ENCODE assay signal across 17 cellular contexts in genomic region chr6:142374090-142374783, GRCh38.
DNase-seq lines count a peak whose midpoint lies in the region; ATAC-seq, FAIRE-seq and TF ChIP-seq lines count a peak whose summit lies in the region.
"Had no signal": no experiment of that assay in that cellular context is flagged by ENCODE, and none has a peak within 500 bp of the region (broad histone marks: within the 10 kb centered on the region; RNA-seq: fewer than 3 reads in every experiment).

No MANE protein-coding gene starts in this region.

- intact Hi-C loops in mammary epithelial cell (cut with micrococcal nuclease) (no loop called here), breast epithelium (cut with DNase I; ENCODE audit: low total_unique reads) (no loop called here)

- H3K4me3 ChIP-seq in mammary epithelial cell (replicated peaks in 1 of 3; ENCODE audit: insufficient read depth in 1 of 3, low read depth in 2 of 3, low read length in 3 of 3) (no peak overlapping the region), breast epithelium (no peak overlapping the region), SJSA1 (no peak overlapping the region), keratinocyte (ENCODE audit: control insufficient read depth in 2 of 3, extremely low read depth in 1 of 3, insufficient read depth in 2 of 3, low read depth in 1 of 3, low read length in 3 of 3) (no peak overlapping the region), smooth muscle cell (no peak overlapping the region)
- H3K4me3 ChIP-seq: lower lobe of right lung, tibial artery had no signal

- TF ChIP-seq CTCF in mammary epithelial cell (conservative IDR thresholded peaks at IDR 0.05 in 1 of 2, IDR thresholded peaks at IDR 0.05 in 1 of 2; ENCODE audit: extremely low read depth in 1 of 2, insufficient read depth in 1 of 2, low read depth in 1 of 2, low read length in 2 of 2) (no peak), breast epithelium (IDR thresholded peaks at IDR 0.05) (no peak), keratinocyte (optimal IDR thresholded peaks at IDR 0.05 in 1 of 3, IDR thresholded peaks at IDR 0.05 in 1 of 3, conservative IDR thresholded peaks at IDR 0.05 in 1 of 3; ENCODE audit: extremely low read depth in 1 of 3, insufficient read depth in 2 of 3, low read length in 3 of 3) (no peak), smooth muscle cell (IDR thresholded peaks at IDR 0.05; ENCODE audit: borderline replicate concordance, insufficient read depth, poor library complexity, severe bottlenecking) (no peak)

- no peak overlapping the region for H3K4me2 ChIP-seq in mammary epithelial cell (ENCODE audit: insufficient read depth, low read depth, low read length)
- H3K4me2 ChIP-seq in keratinocyte (ENCODE audit: control insufficient read depth, extremely low read depth, insufficient read depth, low read depth, low read length) = peak overlapping the region; percentile 14
- no peak overlapping the region for H3K4me2 ChIP-seq in smooth muscle cell

- H3K27ac ChIP-seq in mammary epithelial cell (ENCODE audit: insufficient read depth, low read depth, low read length) (peak overlapping the region; percentile 62), breast epithelium (no peak overlapping the region), SJSA1 (peak overlapping the region; percentile 95), keratinocyte (ENCODE audit: control insufficient read depth, insufficient read depth, low read length) (peak overlapping the region; percentile 55), smooth muscle cell (ENCODE audit: low read depth) (peak overlapping the region; percentile 89)
- H3K27ac ChIP-seq: lower lobe of right lung, tibial artery had no signal

- H3K36me3 ChIP-seq in mammary epithelial cell (ENCODE audit: insufficient read depth, low read length) = no peaks in the 10 kb centered on the region
- H3K36me3 ChIP-seq in breast epithelium = no peaks in the 10 kb centered on the region
- H3K36me3 ChIP-seq in SJSA1 = no peaks in the 10 kb centered on the region; the same call in 1 of the 2 replicates
- H3K36me3 ChIP-seq in keratinocyte (ENCODE audit: control insufficient read depth in 2 of 2, extremely low read depth in 1 of 2, insufficient read depth in 2 of 2, low read length in 2 of 2) = no peaks in the 10 kb centered on the region
- no peaks in the 10 kb centered on the region for H3K36me3 ChIP-seq in smooth muscle cell (ENCODE audit: low read depth)
- H3K36me3 ChIP-seq: lower lobe of right lung, tibial artery had no signal

- peaks cover 16% of the 10 kb centered on the region for H3F3A ChIP-seq in smooth muscle cell (ENCODE audit: low read depth)

- WGBS in mammary epithelial cell (ENCODE audit: low coverage, missing lambda C conversion rate) = 100% methylated on average over 4 of the region's 4 CpGs
- WGBS in smooth muscle cell (ENCODE audit: low lambda C conversion rate) = 51% methylated on average over 4 of the region's 4 CpGs

- H3K9me3 ChIP-seq in mammary epithelial cell (replicated peaks; ENCODE audit: insufficient read depth, low read length) = no peaks in the 10 kb centered on the region
- no peaks in the 10 kb centered on the region for H3K9me3 ChIP-seq in breast epithelium
- H3K9me3 ChIP-seq in SJSA1 (replicated peaks) = no peaks in the 10 kb centered on the region
- no peaks in the 10 kb centered on the region for H3K9me3 ChIP-seq in keratinocyte (ENCODE audit: control insufficient read depth, low read depth, low read length)
- H3K9me3 ChIP-seq in smooth muscle cell (replicated peaks; ENCODE audit: low read depth) = no peaks in the 10 kb centered on the region
- H3K9me3 ChIP-seq: lower lobe of right lung, tibial artery had no signal

- no TSS peak for BruUV-seq in mammary epithelial cell (replicated peaks; lab: Mats Ljungman, UMichigan)

- CTCF ChIA-PET in mammary epithelial cell (lab: Charles Lee; ENCODE audit: low non-redundant PET) = no interaction called here

- H4K20me1 ChIP-seq in mammary epithelial cell (ENCODE audit: insufficient read depth, low read length) = no peaks in the 10 kb centered on the region
- no peaks in the 10 kb centered on the region for H4K20me1 ChIP-seq in keratinocyte (ENCODE audit: control insufficient read depth, extremely low read depth, insufficient read depth, low read length)
- no peaks in the 10 kb centered on the region for H4K20me1 ChIP-seq in smooth muscle cell (ENCODE audit: low read depth)

- H3K27me3 ChIP-seq in mammary epithelial cell (ENCODE audit: insufficient read depth, low read length) (no peaks in the 10 kb centered on the region), breast epithelium (no peaks in the 10 kb centered on the region), SJSA1 (replicated peaks) (no peaks in the 10 kb centered on the region), keratinocyte (ENCODE audit: control insufficient read depth, extremely low read depth, insufficient read depth, low read length) (no peaks in the 10 kb centered on the region), smooth muscle cell (ENCODE audit: low read depth) (no peaks in the 10 kb centered on the region)
- H3K27me3 ChIP-seq: tibial artery had no signal

- dilution Hi-C loops in mammary epithelial cell (cut with HindIII; ENCODE audit: low sequenced_read_pairs) = no loop called here
- dilution Hi-C loops in keratinocyte (cut with MboI; ENCODE audit: extremely low pct_ligation_motif_present, low sequenced_read_pairs) = no loop called here

- FAIRE-seq in keratinocyte (lab: Jason Lieb, UNC) = no peak
- FAIRE-seq: colon had no signal

- in situ Hi-C loops in mammary epithelial cell (cut with MboI; ENCODE audit: low sequenced_read_pairs in 2 of 2) = no loop called here

- H3K4me1 ChIP-seq in mammary epithelial cell (ENCODE audit: insufficient read depth, low read length) (peaks cover 68% of the 10 kb centered on the region), breast epithelium (peaks cover 0 to 7% of the 10 kb centered on the region in 2 donors), SJSA1 (replicated peaks) (peaks cover 63% of the 10 kb centered on the region), keratinocyte (ENCODE audit: control insufficient read depth, extremely low read depth, insufficient read depth, low read length) (peaks cover 64% of the 10 kb centered on the region), smooth muscle cell (ENCODE audit: low read depth) (peaks cover 40% of the 10 kb centered on the region)
- H3K4me1 ChIP-seq: tibial artery had no signal

- H3K9ac ChIP-seq in mammary epithelial cell (ENCODE audit: insufficient read depth, low read length) (no peak overlapping the region), keratinocyte (ENCODE audit: control insufficient read depth, extremely low read depth, insufficient read depth, low read length) (no peak overlapping the region), smooth muscle cell (ENCODE audit: low read depth) (no peak overlapping the region)

- DNase-seq in mammary epithelial cell (no peak), breast epithelium (ENCODE audit: low spot score in 2 of 2) (no peak), SJSA1 (ENCODE audit: low read depth in 1 of 2, low spot score in 2 of 2) (no peak), keratinocyte (ENCODE audit: low read depth, low spot score) (no peak), smooth muscle cell (lab: John Stamatoyannopoulos, UW; ENCODE audit: unreplicated experiment) (no peak), RKO (ENCODE audit: low spot score) (no peak)
- DNase-seq: activated CD8-positive, alpha-beta memory T cell treated with anti-CD3 and anti-CD28 coated beads for 24 hours; lower lobe of right lung; MV-4-11; NCI-H2171; right cardiac atrium; stimulated activated CD4-positive, alpha-beta T cell treated with anti-CD3 and anti-CD28 coated beads, Interleukin-4, amount 100 ng/mL, for 24 hours; tibial artery had no signal

- no peak for TF ChIP-seq POLR2A in breast epithelium (IDR thresholded peaks at IDR 0.05)

- no peak for ATAC-seq in HG03571 (IDR thresholded peaks at IDR 0.05; ENCODE audit: unreplicated experiment)
- ATAC-seq in GM19023 (IDR thresholded peaks at IDR 0.05; ENCODE audit: unreplicated experiment) = no peak
- ATAC-seq: activated T-helper 17 cell treated with anti-CD3 and anti-CD28 coated beads, Interleukin-2, amount 50 U/mL, for 72 hours; right cardiac atrium had no signal

- no peaks in the 10 kb centered on the region for H3K9me1 ChIP-seq in keratinocyte (ENCODE audit: control insufficient read depth, extremely low read depth, insufficient read depth, low read length)

- H2AFZ ChIP-seq in mammary epithelial cell (ENCODE audit: low read depth, low read length) (no peak overlapping the region), keratinocyte (ENCODE audit: control insufficient read depth, low read length) (no peak overlapping the region), smooth muscle cell (ENCODE audit: low read depth) (no peak overlapping the region)

- H3K79me2 ChIP-seq in mammary epithelial cell (ENCODE audit: insufficient read depth, low read length) (peaks cover 31% of the 10 kb centered on the region), keratinocyte (ENCODE audit: control insufficient read depth, insufficient read depth, low read length) (peaks cover 2% of the 10 kb centered on the region), smooth muscle cell (ENCODE audit: low read depth) (no peaks in the 10 kb centered on the region)

Comparison
In these comparisons a context has a peak if more than half of its experiments do, and no peak if none do; other contexts are left out.
1. H3K27ac ChIP-seq: peak in mammary epithelial cell (single experiment), SJSA1 (single experiment), keratinocyte (single experiment) and smooth muscle cell (single experiment); none in breast epithelium (0 of 2).